Comparison of ENCODE assay signal across 8 cellular contexts in the genomic region with DNA sequence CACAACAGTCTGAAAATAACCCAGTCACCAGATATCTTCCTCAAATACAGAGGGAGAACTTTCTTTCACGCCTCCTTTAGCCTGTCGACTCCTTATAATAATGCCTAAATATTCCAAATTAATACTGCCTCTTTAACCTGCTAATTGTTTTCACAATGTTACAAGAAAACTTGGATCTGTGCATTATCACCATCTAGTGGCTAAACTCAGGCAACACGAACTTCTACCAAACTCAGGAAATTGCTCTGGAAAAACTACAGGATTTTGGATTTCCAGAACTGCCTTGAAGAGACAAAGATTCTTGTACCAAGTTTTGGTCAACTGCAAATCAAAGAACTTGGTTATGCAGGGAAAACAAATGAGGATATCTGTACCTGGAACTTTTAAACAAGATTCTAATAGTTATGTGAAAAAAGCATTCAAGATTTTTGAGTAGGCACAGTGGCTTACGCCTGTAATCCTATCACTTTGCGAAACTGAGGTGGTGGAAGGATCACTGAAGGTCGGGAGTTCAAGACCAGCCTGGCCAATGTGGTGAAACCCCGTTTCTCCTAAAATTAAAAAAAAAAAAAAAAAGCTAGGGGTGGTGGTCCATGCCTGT. TPM values are rescaled to one million over a fixed set of nuclear protein-coding genes. Genes with fewer than 3 reads are reported as not detected.
A peak's percentile ranks its signal among the peaks of the same experiment; 100 is the strongest.
DNase-seq lines count a peak whose midpoint lies in the region; ATAC-seq, FAIRE-seq and TF ChIP-seq lines count a peak whose summit lies in the region.

No MANE protein-coding gene starts in this region.

- H3K36me3 ChIP-seq in bronchial epithelial cell (ENCODE audit: control insufficient read depth, insufficient read depth, low read length), result peaks cover 2% of the 10 kb centered on the region

- H3K9me3 Mint-ChIP-seq in mesothelial cell of epicardium, result no peaks in the 10 kb centered on the region

- ATAC-seq in GM19395 (IDR thresholded peaks at IDR 0.05; ENCODE audit: unreplicated experiment), result no peak

- TF ChIP-seq CTCF in NB4 (IDR thresholded peaks at IDR 0.05; ENCODE audit: low read depth, low read length) (peak; percentile 72), bronchial epithelial cell (IDR thresholded peaks at IDR 0.05; ENCODE audit: insufficient read depth, low read length, severe bottlenecking) (peak; percentile 44), mesothelial cell of epicardium (IDR thresholded peaks at IDR 0.05; ENCODE audit: unreplicated experiment) (peak; percentile 55)

- TF ChIP-seq POLR2A in NB4 (IDR thresholded peaks at IDR 0.05; ENCODE audit: extremely low read depth, insufficient read length), result no peak

- H3K27me3 Mint-ChIP-seq in mesothelial cell of epicardium (ENCODE audit: low read depth), result no peaks in the 10 kb centered on the region

- peak overlapping the region; percentile 2 for H3K27ac Mint-ChIP-seq in mesothelial cell of epicardium

- H3K4me1 Mint-ChIP-seq in mesothelial cell of epicardium, result peaks cover 5% of the 10 kb centered on the region

- no peak for FAIRE-seq in bronchial epithelial cell (lab: Jason Lieb, UNC)

- H3K36me3 Mint-ChIP-seq in mesothelial cell of epicardium, result peaks cover 22% of the 10 kb centered on the region

- no peak overlapping the region for H3K4me3 Mint-ChIP-seq in mesothelial cell of epicardium

- H3K4me3 ChIP-seq in NB4 (ENCODE audit: low read depth, low read length), result no peak overlapping the region
- no peak overlapping the region for H3K4me3 ChIP-seq in bronchial epithelial cell (ENCODE audit: low read depth, low read length)

- DNase-seq in NCI-H524 (lab: John Stamatoyannopoulos, UW), result peak; percentile 27 to 48
- no peak for DNase-seq in NCI-H524 treated with DMSO at 0.1 percent for 48 hours (lab: John Stamatoyannopoulos, UW)
- peak; percentile 53 for DNase-seq in NB4 (ENCODE audit: low read depth)
- DNase-seq in bronchial epithelial cell (ENCODE audit: low read depth), result peak; percentile 55
- no peak for DNase-seq in mesothelial cell of epicardium (ENCODE audit: low spot score in 2 of 2, unreplicated experiment in 2 of 2)
- DNase-seq in NCI-H2227 (lab: John Stamatoyannopoulos, UW; ENCODE audit: unreplicated experiment), result no peak
- DNase-seq in NCI-H2081 treated with DMSO at 0.1 percent for 48 hours (lab: John Stamatoyannopoulos, UW), result no peak

- H3K27me3 ChIP-seq in bronchial epithelial cell (ENCODE audit: control insufficient read depth, insufficient read depth, low read length), result no peaks in the 10 kb centered on the region

RNA-seq across cellular contexts. Expression of gene CLN5, which starts 10.8 kb away (rescaled TPM):
- 21.1 and 27.0 TPM in 2 replicates for total RNA-seq in bronchial epithelial cell
- 22.6 to 26.6 TPM (median 23.8 TPM) in 3 replicates for total RNA-seq in mesothelial cell of epicardium

RNA-seq across cellular contexts. Expression of gene FBXL3, which starts 24.3 kb away (rescaled TPM):
- total RNA-seq in bronchial epithelial cell (42.9 and 51.6 TPM in 2 replicates), mesothelial cell of epicardium (31.3 to 32.7 TPM (median 32.6 TPM) in 3 replicates)

RNA-seq across cellular contexts. Expression of gene ACOD1, which starts 54.4 kb away (rescaled TPM):
- total RNA-seq in bronchial epithelial cell, result not detected in 2 replicates
- total RNA-seq in mesothelial cell of epicardium, result not detected in 3 replicates

Comparison
In these comparisons a context has a peak if more than half of its experiments do, and no peak if none do; other contexts are left out.
1. DNase-seq: peak in NCI-H524 (2 of 2), NB4 (single experiment) and bronchial epithelial cell (single experiment); none in NCI-H524 treated with DMSO at 0.1 percent for 48 hours (single experiment), mesothelial cell of epicardium (0 of 2), NCI-H2227 (single experiment) and NCI-H2081 treated with DMSO at 0.1 percent for 48 hours (single experiment).
2. Peak in every context shown above with its lines, with median percentiles within 50 percentile points of each other: CTCF ChIP-seq.